Comparison of ENCODE assay signal across 16 cellular contexts in the genomic region with DNA sequence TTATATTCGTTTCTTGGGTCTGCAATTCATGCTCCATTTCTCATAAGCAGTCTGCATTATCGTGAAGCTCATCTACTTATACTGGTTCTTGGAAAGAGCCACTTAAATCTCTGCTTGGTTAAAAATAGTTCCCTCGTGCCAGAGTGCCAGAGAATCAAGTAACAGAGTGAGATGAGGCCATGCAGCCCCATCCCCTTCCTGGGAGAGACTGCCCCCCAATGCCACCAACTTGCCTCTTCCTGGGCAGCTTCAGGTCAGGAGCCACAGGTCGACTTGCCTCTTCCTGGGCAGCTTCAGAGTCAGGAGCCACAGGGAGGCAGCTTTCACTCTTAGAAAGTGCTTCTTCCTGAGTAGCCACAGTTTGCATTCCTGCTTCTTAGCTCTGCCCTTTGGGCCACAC.
DNase-seq lines count a peak whose midpoint lies in the region; ATAC-seq and TF ChIP-seq lines count a peak whose summit lies in the region.
"Had no signal": no experiment of that assay in that cellular context is flagged by ENCODE, and none has a peak within 500 bp of the region (broad histone marks: within the 10 kb centered on the region; RNA-seq: fewer than 3 reads in every experiment).

No MANE protein-coding gene starts in this region.

- H3K4me3 ChIP-seq in fibroblast of villous mesenchyme (ENCODE audit: low read depth, low read length): no peak overlapping the region
- H3K4me3 ChIP-seq in stomach smooth muscle (ENCODE audit: low read length in 2 of 2): no peak overlapping the region
- H3K4me3 ChIP-seq in WERI-Rb-1 (ENCODE audit: low read depth, low read length): no peak overlapping the region

- H3K27me3 Mint-ChIP-seq in WTC11 (ENCODE audit: low read depth): peaks cover 7% of the 10 kb centered on the region; the same call in 1 of the 2 replicates
- H3K27me3 Mint-ChIP-seq in nephron (ENCODE audit: low read depth): peaks cover 16% of the 10 kb centered on the region

- H3K4me1 Mint-ChIP-seq in WTC11 (peaks cover 63% of the 10 kb centered on the region), nephron (peaks cover 29% of the 10 kb centered on the region)

- peak overlapping the region; percentile 37 for H3K27ac ChIP-seq in stomach smooth muscle (ENCODE audit: low read length)
- H3K27ac ChIP-seq in WERI-Rb-1: no peak overlapping the region

- no peaks in the 10 kb centered on the region for H3K36me3 Mint-ChIP-seq in WTC11
- no peaks in the 10 kb centered on the region for H3K36me3 Mint-ChIP-seq in nephron (ENCODE audit: low read depth)
- H3K36me3 Mint-ChIP-seq: CD4-positive, CD25-positive, alpha-beta regulatory T cell had no signal

- peak overlapping the region; percentile 42; the same call in 1 of the 2 replicates for H3K27ac Mint-ChIP-seq in WTC11
- peak overlapping the region; percentile 66 to 88 (median 83) for H3K27ac Mint-ChIP-seq in nephron

- DNase-seq in WTC11 (ENCODE audit: low spot score): no peak
- peak; percentile 6 for DNase-seq in fibroblast of villous mesenchyme (ENCODE audit: low read depth)
- no peak for DNase-seq in WERI-Rb-1
- no peak for DNase-seq in left cardiac atrium
- DNase-seq: ACHN; CD4-positive, CD25-positive, alpha-beta regulatory T cell; MM.1S; NCI-H1105; NCI-H1694 treated with DMSO at 0.1 percent for 48 hours; NCI-H774 had no signal

- H3K4me3 Mint-ChIP-seq in WTC11: no peak overlapping the region
- no peak overlapping the region for H3K4me3 Mint-ChIP-seq in nephron
- H3K4me3 Mint-ChIP-seq: CD4-positive, CD25-positive, alpha-beta regulatory T cell had no signal

- H3K27me3 ChIP-seq in stomach smooth muscle (ENCODE audit: control insufficient read depth in 1 of 2, insufficient read depth in 2 of 2, low read length in 2 of 2) (no peaks in the 10 kb centered on the region), WERI-Rb-1 (ENCODE audit: insufficient read depth, low read depth, severe bottlenecking) (no peaks in the 10 kb centered on the region)

- no peaks in the 10 kb centered on the region for H3K9me3 ChIP-seq in stomach smooth muscle (ENCODE audit: control insufficient read depth in 2 of 2, low read length in 2 of 2)
- no peaks in the 10 kb centered on the region for H3K9me3 ChIP-seq in WERI-Rb-1 (ENCODE audit: severe bottlenecking)

- H3K9ac ChIP-seq in stomach smooth muscle (ENCODE audit: low read length in 2 of 2): no peak overlapping the region

- ATAC-seq in WTC11: peak; percentile 54
- no peak for ATAC-seq in HG03442 (IDR thresholded peaks at IDR 0.05; ENCODE audit: unreplicated experiment)
- no peak for ATAC-seq in left cardiac atrium
- ATAC-seq in GM21381 (IDR thresholded peaks at IDR 0.05; ENCODE audit: unreplicated experiment): no peak
- ATAC-seq: Panc1, Right ventricle myocardium inferior had no signal

- intact Hi-C loops in left cardiac atrium (cut with DNase I): no loop called here

- CTCF ChIA-PET in WTC11 (lab: Charles Lee): interaction anchor here (0.9 to 2.0 kb wide), 8 partner anchors 10 to 138 kb away, joined by 3 to 14 read pairs (median 7); no protein-coding TSS in a partner anchor

- peaks cover 14% of the 10 kb centered on the region for H3K9me3 Mint-ChIP-seq in WTC11
- H3K9me3 Mint-ChIP-seq in nephron: no peaks in the 10 kb centered on the region
- H3K9me3 Mint-ChIP-seq: CD4-positive, CD25-positive, alpha-beta regulatory T cell had no signal

- POLR2A ChIA-PET in WTC11 (lab: Charles Lee): interaction anchor here (1.0 kb wide), 1 partner anchor 10 kb away, joined by 3 read pairs; no protein-coding TSS in a partner anchor

- H3K36me3 ChIP-seq in stomach smooth muscle (ENCODE audit: control insufficient read depth in 2 of 2, insufficient read depth in 2 of 2, low read length in 2 of 2): no peaks in the 10 kb centered on the region
- no peaks in the 10 kb centered on the region for H3K36me3 ChIP-seq in WERI-Rb-1

- TF ChIP-seq CTCF in WTC11 (IDR thresholded peaks at IDR 0.05): no peak
- no peak for TF ChIP-seq CTCF in fibroblast of villous mesenchyme (IDR thresholded peaks at IDR 0.05; ENCODE audit: insufficient read depth, low read depth, low read length)
- TF ChIP-seq CTCF in nephron (IDR thresholded peaks at IDR 0.05; ENCODE audit: unreplicated experiment in 3 of 3): no peak
- TF ChIP-seq CTCF in WERI-Rb-1 (IDR thresholded peaks at IDR 0.05; ENCODE audit: low read depth, low read length): no peak

- peaks cover 7% of the 10 kb centered on the region for H3K4me1 ChIP-seq in stomach smooth muscle (ENCODE audit: control insufficient read depth, insufficient read depth, low read length)

TF ChIP-seq in WTC11, 78 proteins besides CTCF, POLR2A, EP300 and RAD21:
- TF ChIP-seq JUN (CRISPR knock-in tag; IDR thresholded peaks at IDR 0.05) (no peak), SMAD3 (CRISPR knock-in tag; IDR thresholded peaks at IDR 0.05; ENCODE audit: borderline replicate concordance) (no peak), GABPB1 (CRISPR knock-in tag; IDR thresholded peaks at IDR 0.05) (no peak)
